ENCODE assay signal across 14 cellular contexts in genomic region chr12:44654641-44655625, GRCh38.
A peak's percentile ranks its signal among the peaks of the same experiment; 100 is the strongest.
DNase-seq lines count a peak whose midpoint lies in the region; ATAC-seq and TF ChIP-seq lines count a peak whose summit lies in the region.
"Had no signal": no experiment of that assay in that cellular context is flagged by ENCODE, and none has a peak within 500 bp of the region (broad histone marks: within the 10 kb centered on the region; RNA-seq: fewer than 3 reads in every experiment).

No MANE protein-coding gene starts in this region.

- H3K4me1 Mint-ChIP-seq in brain (peaks cover 36% of the 10 kb centered on the region), neural crest cell (peaks cover 26% of the 10 kb centered on the region)
- H3K4me1 Mint-ChIP-seq in CD4-positive, alpha-beta T cell (ENCODE audit: low read depth), result no peaks in the 10 kb centered on the region
- H3K4me1 Mint-ChIP-seq: activated B cell treated with CpG ODN at 0.5 μM for 24 hours had no signal

- no peaks in the 10 kb centered on the region for H3K4me1 ChIP-seq in PC-3 (ENCODE audit: insufficient read depth, low read length)
- H3K4me1 ChIP-seq: body of pancreas, esophagus squamous epithelium, vagina had no signal

- CTCF ChIA-PET in PC-3 (lab: Charles Lee), result no interaction called here
- CTCF ChIA-PET in CD4-positive, alpha-beta T cell (lab: Charles Lee), result no interaction called here

- H3F3A ChIP-seq in PC-3 (ENCODE audit: low read length, unreplicated experiment), result no peaks in the 10 kb centered on the region

- H3K4me3 Mint-ChIP-seq in brain, result peak overlapping the region; percentile 1 to 50 (median 29)
- no peak overlapping the region for H3K4me3 Mint-ChIP-seq in neural crest cell
- no peak overlapping the region for H3K4me3 Mint-ChIP-seq in CD4-positive, alpha-beta T cell
- H3K4me3 Mint-ChIP-seq: activated B cell treated with CpG ODN at 0.5 μM for 24 hours had no signal

- no peak overlapping the region for H3K27ac ChIP-seq in PC-3 (ENCODE audit: low read length)
- no peak overlapping the region for H3K27ac ChIP-seq in CD4-positive, alpha-beta T cell (ENCODE audit: low read depth, low read length)
- H3K27ac ChIP-seq: BLaER1 treated with 17β-estradiol and CSF1 and Interleukin-3, amounts not matched to agents 10 nM and 100 nM; body of pancreas; esophagus squamous epithelium; vagina had no signal

- intact Hi-C loops in PC-3 (cut with micrococcal nuclease), result no loop called here
- intact Hi-C loops in Right ventricle myocardium superior (cut with DNase I), result no loop called here
- intact Hi-C loops in CD4-positive, alpha-beta T cell (cut with DNase I, micrococcal nuclease), result no loop called here

- H3K36me3 ChIP-seq in PC-3 (ENCODE audit: low read depth, low read length), result no peaks in the 10 kb centered on the region
- H3K36me3 ChIP-seq: BLaER1 treated with 17β-estradiol and CSF1 and Interleukin-3, amounts not matched to agents 10 nM and 100 nM; esophagus squamous epithelium; vagina had no signal

- H3K4me3 ChIP-seq in PC-3 (ENCODE audit: low read length), result no peak overlapping the region
- H3K4me3 ChIP-seq: BLaER1 treated with 17β-estradiol and CSF1 and Interleukin-3, amounts not matched to agents 10 nM and 100 nM; body of pancreas; esophagus squamous epithelium; vagina had no signal

- H3K27ac Mint-ChIP-seq in brain (peak overlapping the region; percentile 67 to 96 (median 73)), neural crest cell (ENCODE audit: unreplicated experiment) (peak overlapping the region; percentile 51)
- no peak overlapping the region for H3K27ac Mint-ChIP-seq in CD4-positive, alpha-beta T cell
- H3K27ac Mint-ChIP-seq: activated B cell treated with CpG ODN at 0.5 μM for 24 hours had no signal

- POLR2A ChIA-PET in PC-3 (lab: Charles Lee; ENCODE audit: unreplicated experiment), result no interaction called here
- POLR2A ChIA-PET in CD4-positive, alpha-beta T cell (lab: Charles Lee), result interaction anchor here (0.6 kb wide), 2 partner anchors 8 to 32 kb away, joined by 3 read pairs; no protein-coding TSS in a partner anchor

- H3K9ac ChIP-seq in PC-3 (ENCODE audit: low read length), result no peak overlapping the region
- H3K9ac ChIP-seq: BLaER1 treated with 17β-estradiol and CSF1 and Interleukin-3, amounts not matched to agents 10 nM and 100 nM had no signal

- H3K9me3 ChIP-seq in PC-3 (ENCODE audit: low read length), result no peaks in the 10 kb centered on the region
- H3K9me3 ChIP-seq in CD4-positive, alpha-beta T cell (ENCODE audit: control insufficient read depth, low read length), result no peaks in the 10 kb centered on the region
- H3K9me3 ChIP-seq: BLaER1 treated with 17β-estradiol and CSF1 and Interleukin-3, amounts not matched to agents 10 nM and 100 nM; body of pancreas; esophagus squamous epithelium; vagina had no signal

- TF ChIP-seq CTCF in brain (conservative IDR thresholded peaks at IDR 0.05), result peak in 1 of 2 experiments; percentile 11
- TF ChIP-seq CTCF in neural crest cell (conservative IDR thresholded peaks at IDR 0.05), result no peak
- no peak for TF ChIP-seq CTCF in PC-3 (conservative IDR thresholded peaks at IDR 0.05; ENCODE audit: low read depth, low read length)
- no peak for TF ChIP-seq CTCF in CD4-positive, alpha-beta T cell (IDR thresholded peaks at IDR 0.05)

- H3K9me2 ChIP-seq in PC-3 (replicated peaks; ENCODE audit: low read length), result no peaks in the 10 kb centered on the region

- no peaks in the 10 kb centered on the region for H3K79me2 ChIP-seq in PC-3 (ENCODE audit: low read length)

- no peaks in the 10 kb centered on the region for H4K20me1 ChIP-seq in PC-3 (ENCODE audit: low read length)
- H4K20me1 ChIP-seq: BLaER1 treated with 17β-estradiol and CSF1 and Interleukin-3, amounts not matched to agents 10 nM and 100 nM had no signal

- DNase-seq in DMS153 treated with DMSO at 0.1 percent for 48 hours (lab: John Stamatoyannopoulos, UW; ENCODE audit: unreplicated experiment) (peak; percentile 60), NCI-H2107 (lab: John Stamatoyannopoulos, UW) (peak; percentile 3), neural crest cell (ENCODE audit: low read depth, low spot score) (no peak), PC-3 (no peak), Right ventricle myocardium superior (no peak)
- DNase-seq in CD4-positive, alpha-beta T cell, result no peak
- DNase-seq: activated B cell treated with CpG ODN at 0.5 μM for 24 hours; activated T-cell treated with anti-CD3 and anti-CD28 coated beads, Interleukin-2, amount 50 U/mL, for 48 hours; body of pancreas; esophagus squamous epithelium had no signal

- H3K9me3 Mint-ChIP-seq in brain, result peaks cover 3 to 13% (median 9%) of the 10 kb centered on the region in 5 experiments
- H3K9me3 Mint-ChIP-seq in neural crest cell, result peaks cover 4% of the 10 kb centered on the region
- peaks cover 3% of the 10 kb centered on the region for H3K9me3 Mint-ChIP-seq in CD4-positive, alpha-beta T cell
- H3K9me3 Mint-ChIP-seq: activated B cell treated with CpG ODN at 0.5 μM for 24 hours had no signal

- no peak overlapping the region for H3K4me2 ChIP-seq in PC-3 (ENCODE audit: low read length)
- H3K4me2 ChIP-seq: BLaER1 treated with 17β-estradiol and CSF1 and Interleukin-3, amounts not matched to agents 10 nM and 100 nM had no signal

- H3K27me3 ChIP-seq in PC-3 (ENCODE audit: low read length), result peaks cover 1% of the 10 kb centered on the region; the same call in 1 of the 2 replicates
- H3K27me3 ChIP-seq in CD4-positive, alpha-beta T cell (ENCODE audit: control insufficient read depth, insufficient read depth, low read length), result no peaks in the 10 kb centered on the region
- H3K27me3 ChIP-seq: BLaER1 treated with 17β-estradiol and CSF1 and Interleukin-3, amounts not matched to agents 10 nM and 100 nM; body of pancreas; esophagus squamous epithelium; vagina had no signal

- ATAC-seq in PC-3 (no peak), GM18861 (IDR thresholded peaks at IDR 0.05; ENCODE audit: unreplicated experiment) (no peak), Right ventricle myocardium superior (ENCODE audit: poor library complexity) (no peak)
- no peak for ATAC-seq in CD4-positive, alpha-beta T cell (ENCODE audit: poor library complexity)
- ATAC-seq: body of pancreas had no signal

- H3K36me3 Mint-ChIP-seq in brain (peaks cover 17% of the 10 kb centered on the region), neural crest cell (ENCODE audit: low read depth) (peaks cover 13% of the 10 kb centered on the region)
- H3K36me3 Mint-ChIP-seq in CD4-positive, alpha-beta T cell (ENCODE audit: low read depth), result peaks cover 29% of the 10 kb centered on the region

- H3K27me3 Mint-ChIP-seq in brain, result no peaks in the 10 kb centered on the region
- no peaks in the 10 kb centered on the region for H3K27me3 Mint-ChIP-seq in neural crest cell (ENCODE audit: low read depth)
- H3K27me3 Mint-ChIP-seq in CD4-positive, alpha-beta T cell, result no peaks in the 10 kb centered on the region
- H3K27me3 Mint-ChIP-seq: activated B cell treated with CpG ODN at 0.5 μM for 24 hours had no signal

- H2AFZ ChIP-seq in PC-3 (ENCODE audit: low read length), result no peak overlapping the region

- no TSS peak for BruUV-seq in PC-3 (replicated peaks; lab: Mats Ljungman, UMichigan)

Comparison
In these comparisons a context has a peak if more than half of its experiments do, and no peak if none do; other contexts are left out.
1. DNase-seq: peak in DMS153 treated with DMSO at 0.1 percent for 48 hours (single experiment) and NCI-H2107 (single experiment); none in neural crest cell (single experiment), PC-3 (single experiment), Right ventricle myocardium superior (single experiment) and CD4-positive, alpha-beta T cell (0 of 10).
2. H3K4me3 Mint-ChIP-seq: peak in brain (5 of 5); none in neural crest cell (single experiment) and CD4-positive, alpha-beta T cell (single experiment).